ENCODE assay signal across 16 cellular contexts in the genomic region with DNA sequence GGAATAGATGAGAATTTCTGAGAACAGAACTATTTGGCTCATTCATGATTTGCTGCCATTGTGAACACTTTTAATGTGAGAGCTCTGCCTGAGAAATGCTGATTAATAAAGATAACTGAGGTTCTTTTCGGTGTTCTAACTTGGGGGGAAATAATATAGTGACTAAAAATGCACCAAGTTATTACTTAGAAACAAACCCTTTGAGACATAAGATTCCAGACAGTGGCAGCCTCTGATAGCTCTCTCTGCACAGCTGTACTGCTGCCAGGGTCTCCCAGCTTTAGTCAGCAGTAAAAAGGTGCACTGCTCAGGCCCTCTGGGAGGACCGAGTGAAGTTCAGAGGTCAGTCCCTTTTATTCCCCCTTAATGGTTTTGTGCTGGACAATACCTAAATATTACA. TPM values are rescaled to one million over a fixed set of nuclear protein-coding genes. Genes with fewer than 3 reads are reported as not detected.
DNase-seq lines count a peak whose midpoint lies in the region; ATAC-seq and TF ChIP-seq lines count a peak whose summit lies in the region.
"Had no signal": no experiment of that assay in that cellular context is flagged by ENCODE, and none has a peak within 500 bp of the region (broad histone marks: within the 10 kb centered on the region; RNA-seq: fewer than 3 reads in every experiment).

No MANE protein-coding gene starts in this region.

- intact Hi-C loops in CD4-positive, alpha-beta T cell (cut with DNase I, micrococcal nuclease) = loop anchor here in 1 of 2 experiments (10.0 kb wide), 1 partner anchor 599 kb away; no protein-coding TSS in a partner anchor

- no peaks in the 10 kb centered on the region for H3K36me3 ChIP-seq in Peyer's patch
- H3K36me3 ChIP-seq: heart right ventricle, suprapubic skin had no signal

- no peaks in the 10 kb centered on the region for H3K9me3 Mint-ChIP-seq in CD4-positive, alpha-beta T cell
- no peaks in the 10 kb centered on the region for H3K9me3 Mint-ChIP-seq in T-cell
- H3K9me3 Mint-ChIP-seq: neural crest cell had no signal

- DNase-seq in AG04450 (ENCODE audit: low read depth, low spot score) (no peak), T-cell (no peak), foreskin keratinocyte (no peak), DMS79 treated with DMSO at 0.1 percent for 48 hours (lab: John Stamatoyannopoulos, UW) (no peak), Peyer's patch (no peak)
- no peak for DNase-seq in CD4-positive, alpha-beta T cell
- no peak for DNase-seq in stimulated activated CD4-positive, alpha-beta T cell treated with anti-CD3 and anti-CD28 coated beads, Interleukin-2, amount 100 ng/mL, for 24 hours
- DNase-seq: Caco-2, heart right ventricle, NCI-H1436, NCI-H526 treated with DMSO at 0.1 percent for 48 hours, right cardiac atrium, SHP77 treated with DMSO at 0.1 percent for 48 hours had no signal

- H3K9me3 ChIP-seq in AG04450 (ENCODE audit: control insufficient read depth, insufficient read depth, low read length) (no peaks in the 10 kb centered on the region; the same call in 1 of the 2 replicates), Peyer's patch (no peaks in the 10 kb centered on the region)
- H3K9me3 ChIP-seq in CD4-positive, alpha-beta T cell (ENCODE audit: control insufficient read depth, low read length) = no peaks in the 10 kb centered on the region
- H3K9me3 ChIP-seq: Caco-2, heart right ventricle, suprapubic skin had no signal

- peaks cover 38% of the 10 kb centered on the region for H3K4me1 ChIP-seq in foreskin keratinocyte
- H3K4me1 ChIP-seq in Peyer's patch = peaks cover 0 to 8% (median 1%) of the 10 kb centered on the region in 4 donors

- CTCF ChIA-PET in AG04450 (lab: Charles Lee) (interaction anchor here (0.7 to 1.0 kb wide), 2 partner anchors 80 to 139 kb away, joined by 3 read pairs; no protein-coding TSS in a partner anchor), T-cell (lab: Charles Lee) (interaction anchor here (0.5 to 1.1 kb wide), 7 partner anchors 52 to 598 kb away, joined by 3 to 5 read pairs (median 3); no protein-coding TSS in a partner anchor)
- CTCF ChIA-PET in CD4-positive, alpha-beta T cell (lab: Charles Lee) = interaction anchor here (1.1 to 1.9 kb wide), 4 partner anchors 19 to 140 kb away, joined by 3 to 7 read pairs (median 4); no protein-coding TSS in a partner anchor

- H3K27ac ChIP-seq in AG04450 (ENCODE audit: low read depth, low read length) (peak overlapping the region; percentile 47), foreskin keratinocyte (peak overlapping the region; percentile 99), Peyer's patch (peak overlapping the region in 2 of 4 donors; percentile 34 to 76)
- H3K27ac ChIP-seq in CD4-positive, alpha-beta T cell (ENCODE audit: low read depth, low read length) = no peak overlapping the region

- TF ChIP-seq POLR2A in Peyer's patch (IDR thresholded peaks at IDR 0.05) = no peak

- peaks cover 65% of the 10 kb centered on the region for H3K4me1 Mint-ChIP-seq in CD4-positive, alpha-beta T cell (ENCODE audit: low read depth)
- peaks cover 59 to 68% (median 61%) of the 10 kb centered on the region in 3 donors for H3K4me1 Mint-ChIP-seq in T-cell

- peak overlapping the region; percentile 18 for H3K27ac Mint-ChIP-seq in CD4-positive, alpha-beta T cell
- H3K27ac Mint-ChIP-seq in T-cell = peak overlapping the region; percentile 41 to 62

- H3K27me3 ChIP-seq in AG04450 (ENCODE audit: control insufficient read depth, insufficient read depth, low read length) = no peaks in the 10 kb centered on the region
- H3K27me3 ChIP-seq in CD4-positive, alpha-beta T cell (ENCODE audit: control insufficient read depth, insufficient read depth, low read length) = peaks cover 8% of the 10 kb centered on the region
- no peaks in the 10 kb centered on the region for H3K27me3 ChIP-seq in foreskin keratinocyte
- H3K27me3 ChIP-seq in Peyer's patch = no peaks in the 10 kb centered on the region

- peak overlapping the region; percentile 42 for H3K4me3 Mint-ChIP-seq in CD4-positive, alpha-beta T cell
- H3K4me3 Mint-ChIP-seq in T-cell = peak overlapping the region in 1 of 3 donors; percentile 90
- H3K4me3 Mint-ChIP-seq: neural crest cell had no signal

- ATAC-seq in CD4-positive, alpha-beta T cell (ENCODE audit: poor library complexity) = no peak
- no peak for ATAC-seq in T-cell (replicated peaks in 1 of 4)
- ATAC-seq in foreskin keratinocyte = no peak
- ATAC-seq in HG03571 (IDR thresholded peaks at IDR 0.05; ENCODE audit: unreplicated experiment) = no peak

- H3K36me3 Mint-ChIP-seq in CD4-positive, alpha-beta T cell (ENCODE audit: low read depth) = no peaks in the 10 kb centered on the region
- H3K36me3 Mint-ChIP-seq in T-cell = no peaks in the 10 kb centered on the region

- H3K27me3 Mint-ChIP-seq in CD4-positive, alpha-beta T cell = peaks cover 31% of the 10 kb centered on the region
- H3K27me3 Mint-ChIP-seq in T-cell = peaks cover 4 to 16% of the 10 kb centered on the region in 2 donors

- H3K4me3 ChIP-seq in AG04450 (ENCODE audit: low read depth, low read length) (no peak overlapping the region), Peyer's patch (no peak overlapping the region)
- H3K4me3 ChIP-seq: heart right ventricle, suprapubic skin had no signal

- no peak for TF ChIP-seq CTCF in AG04450 (IDR thresholded peaks at IDR 0.05; ENCODE audit: low read depth, low read length)
- no peak for TF ChIP-seq CTCF in CD4-positive, alpha-beta T cell (IDR thresholded peaks at IDR 0.05)
- TF ChIP-seq CTCF in foreskin keratinocyte (conservative IDR thresholded peaks at IDR 0.05) = no peak
- no peak for TF ChIP-seq CTCF in Peyer's patch (IDR thresholded peaks at IDR 0.05)

- POLR2A ChIA-PET in AG04450 (lab: Yijun Ruan, JAX) (no interaction called here), T-cell (lab: Charles Lee) (interaction anchor here (0.7 to 0.8 kb wide), 2 partner anchors 14 to 155 kb away, joined by 3 to 4 read pairs; no protein-coding TSS in a partner anchor)
- POLR2A ChIA-PET in CD4-positive, alpha-beta T cell (lab: Charles Lee) = interaction anchor here (0.8 to 3.0 kb wide), 7 partner anchors 9 to 139 kb away, joined by 3 to 29 read pairs (median 4); no protein-coding TSS in a partner anchor

RNA-seq across cellular contexts. Expression of a gene that starts 2.5 kb away (rescaled TPM):
- polyA plus RNA-seq in AG04450 (2011; rRNA removed) (3.4 and 3.7 TPM in 2 replicates), foreskin keratinocyte (3.4 and 5.9 TPM in 2 replicates)
- 9.1 TPM in 2 replicates for polyA minus RNA-seq in AG04450 (2011; rRNA and poly(A)+ RNA removed)
- total RNA-seq in CD4-positive, alpha-beta T cell = 10 to 100 TPM; 69.9 to 83.4 TPM
- total RNA-seq in T-cell (100 to 1,000 TPM in 1 of 5 donors, 10 to 100 TPM in 4; 21.9 to 108 (median 30.6) TPM), foreskin keratinocyte (10.1 and 19.6 TPM in 2 replicates), Peyer's patch (10 to 100 TPM in 3 of 4 donors, 1 to 10 TPM in 1; 6.4 to 57.8 (median 14.9) TPM)
